ENCODE assay signal across 8 cellular contexts in genomic region chr2:36356990-36357505, GRCh38. TPM values are rescaled to one million over a fixed set of nuclear protein-coding genes. Genes with fewer than 3 reads are reported as not detected.
A peak's percentile ranks its signal among the peaks of the same experiment; 100 is the strongest.
DNase-seq lines count a peak whose midpoint lies in the region; ATAC-seq, FAIRE-seq and TF ChIP-seq lines count a peak whose summit lies in the region.

No MANE protein-coding gene starts in this region.

- peak overlapping the region; percentile 85 for H3K27ac ChIP-seq in mesenchymal stem cell (ENCODE audit: low read length, poor library complexity, severe bottlenecking)

- H2BK120ac ChIP-seq in mesenchymal stem cell (ENCODE audit: low read depth, low read length): peak overlapping the region; percentile 96

- peak overlapping the region; percentile 92 for H2BK5ac ChIP-seq in mesenchymal stem cell (ENCODE audit: low read depth, low read length, poor library complexity, severe bottlenecking)

- H4K8ac ChIP-seq in mesenchymal stem cell (ENCODE audit: low read length): peak overlapping the region; percentile 87

- TF ChIP-seq CTCF in choroid plexus epithelial cell (conservative IDR thresholded peaks at IDR 0.05; ENCODE audit: low read depth, low read length): no peak

- no peaks in the 10 kb centered on the region for H3K36me3 ChIP-seq in mesenchymal stem cell (ENCODE audit: control insufficient read depth in 1 of 2, insufficient read depth in 2 of 2, low read depth in 1 of 2, low read length in 2 of 2)

- peak overlapping the region; percentile 92 to 96 for H3K18ac ChIP-seq in mesenchymal stem cell (ENCODE audit: low read depth in 1 of 2, low read length in 2 of 2)

- H2AK5ac ChIP-seq in mesenchymal stem cell (ENCODE audit: low read length, severe bottlenecking): no peak overlapping the region

- H4K91ac ChIP-seq in mesenchymal stem cell (ENCODE audit: low read length): peak overlapping the region; percentile 93

- H3K23ac ChIP-seq in mesenchymal stem cell (ENCODE audit: low read length in 2 of 2): peak overlapping the region; percentile 51 to 96

- H2AFZ ChIP-seq in mesenchymal stem cell (ENCODE audit: low read depth, low read length): no peak overlapping the region

- under 1% methylated on average over 31 of the region's 31 CpGs for WGBS in mesenchymal stem cell

- H3K9me3 ChIP-seq in mesenchymal stem cell (ENCODE audit: control insufficient read depth, low read length): no peaks in the 10 kb centered on the region

- H3K4me3 ChIP-seq in choroid plexus epithelial cell (ENCODE audit: low read depth, low read length) (peak overlapping the region; percentile 88), mesenchymal stem cell (ENCODE audit: insufficient read depth in 1 of 2, low read depth in 1 of 2, low read length in 2 of 2) (peak overlapping the region; percentile 86 to 92)

- H3K14ac ChIP-seq in mesenchymal stem cell (ENCODE audit: low read length in 2 of 2): peak overlapping the region in 1 of 2 experiments; percentile 68

- H3K27me3 ChIP-seq in mesenchymal stem cell (ENCODE audit: control insufficient read depth in 1 of 2, insufficient read depth in 1 of 2, low read length in 2 of 2): no peaks in the 10 kb centered on the region

- DNase-seq in DMS153 treated with DMSO at 0.1 percent for 48 hours (lab: John Stamatoyannopoulos, UW; ENCODE audit: unreplicated experiment) (peak; percentile 21), DMS153 (lab: John Stamatoyannopoulos, UW) (no peak), RCC 7860 (ENCODE audit: low spot score) (peak; percentile 73), choroid plexus epithelial cell (ENCODE audit: low read depth) (no peak), mesenchymal stem cell (peak; percentile 65), superior temporal gyrus (ENCODE audit: extremely low spot score) (peak; percentile 36)

- peak overlapping the region; percentile 90 for H3K9ac ChIP-seq in mesenchymal stem cell (ENCODE audit: low read length)

- peak overlapping the region; percentile 59 for H3K4me2 ChIP-seq in mesenchymal stem cell (ENCODE audit: low read length, poor library complexity, severe bottlenecking)

- ATAC-seq in HG02588 (IDR thresholded peaks at IDR 0.05; ENCODE audit: unreplicated experiment) (peak; percentile 12), HG03565 (IDR thresholded peaks at IDR 0.05; ENCODE audit: unreplicated experiment) (no peak)

- H2BK15ac ChIP-seq in mesenchymal stem cell (ENCODE audit: low read depth, poor library complexity, severe bottlenecking): peak overlapping the region; percentile 26

- H2BK12ac ChIP-seq in mesenchymal stem cell (ENCODE audit: low read length in 2 of 2): peak overlapping the region in 1 of 2 experiments; percentile 70

- no peak for FAIRE-seq in RCC 7860 (lab: Jason Lieb, UNC)

- H3K4me1 ChIP-seq in mesenchymal stem cell (ENCODE audit: control insufficient read depth, insufficient read depth, low read depth, low read length): peaks cover 9% of the 10 kb centered on the region

- H3K4ac ChIP-seq in mesenchymal stem cell (ENCODE audit: low read depth in 1 of 2, low read length in 2 of 2): peak overlapping the region; percentile 9 to 71

- no peaks in the 10 kb centered on the region for H3K79me1 ChIP-seq in mesenchymal stem cell (replicated peaks; ENCODE audit: low read length, poor library complexity, severe bottlenecking)

RNA-seq across cellular contexts. Expression of gene CRIM1, which starts 1.5 kb away (rescaled TPM):
- polyA plus RNA-seq in mesenchymal stem cell (2013, experiment 1 of 2): 70.6 TPM
- polyA plus RNA-seq in mesenchymal stem cell (2013, experiment 2 of 2): 70.6 TPM

Comparison
In these comparisons a context has a peak if more than half of its experiments do, and no peak if none do; other contexts are left out.
1. DNase-seq: peak in DMS153 treated with DMSO at 0.1 percent for 48 hours (single experiment), RCC 7860 (single experiment), mesenchymal stem cell (single experiment) and superior temporal gyrus (single experiment); none in DMS153 (single experiment) and choroid plexus epithelial cell (single experiment).